19 cellular contexts compared by ENCODE assay signal in the genomic region with DNA sequence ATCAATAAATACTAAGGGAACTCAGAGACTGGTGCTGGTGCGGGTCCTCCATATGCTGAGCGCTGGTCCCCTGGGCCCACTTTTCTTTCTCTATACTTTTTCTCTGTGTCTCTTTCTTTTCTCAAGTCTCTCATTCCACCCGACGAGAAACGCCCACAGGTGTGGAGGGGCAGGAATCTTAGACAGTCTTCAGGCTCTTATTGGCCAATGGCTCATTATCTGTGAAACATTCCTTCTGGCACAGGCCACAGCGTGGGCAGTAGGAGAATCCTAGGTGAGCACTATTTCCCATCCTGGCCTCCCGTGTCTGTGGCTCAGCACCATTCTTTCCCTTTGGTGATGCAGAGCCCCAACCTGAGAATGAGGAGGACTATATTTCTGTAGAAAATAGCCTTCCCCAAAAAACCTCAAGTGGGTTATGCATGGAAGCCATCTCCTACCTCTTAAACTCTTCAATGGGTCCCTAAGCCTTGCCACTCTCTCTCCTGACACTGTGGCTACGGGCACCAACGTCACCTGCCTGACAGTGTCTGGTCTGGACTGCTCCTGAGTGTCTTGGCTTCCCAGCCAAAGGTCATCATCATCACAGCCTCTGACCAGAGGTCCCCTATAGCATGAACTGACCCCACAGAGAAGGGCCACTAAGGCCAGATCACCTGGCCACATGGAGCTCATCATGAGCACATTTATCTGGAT. TPM values are rescaled to one million over a fixed set of nuclear protein-coding genes. Genes with fewer than 3 reads are reported as not detected.
DNase-seq lines count a peak whose midpoint lies in the region; ATAC-seq, FAIRE-seq and TF ChIP-seq lines count a peak whose summit lies in the region.
"Had no signal": no experiment of that assay in that cellular context is flagged by ENCODE, and none has a peak within 500 bp of the region (broad histone marks: within the 10 kb centered on the region; RNA-seq: fewer than 3 reads in every experiment).

No MANE protein-coding gene starts in this region.

- no peak for DNase-seq in GM12892 (ENCODE audit: insufficient read length)
- peak; percentile 19 for DNase-seq in esophagus muscularis mucosa (ENCODE audit: extremely low spot score)
- no peak for DNase-seq in kidney
- DNase-seq in MM.1S: no peak
- no peak for DNase-seq in testis
- DNase-seq in activated CD4-positive, alpha-beta T cell treated with anti-CD3 and anti-CD28 coated beads, Interleukin-2, amount 50 U/mL, for 4 hours: no peak
- DNase-seq: activated CD4-positive, alpha-beta T cell treated with anti-CD3 and anti-CD28 coated beads, Interleukin-2, amount 50 U/mL, for 48 hours; activated effector memory CD4-positive, alpha-beta T cell treated with anti-CD3 and anti-CD28 coated beads, Interleukin-2, amount 50 U/mL, for 16 hours; DND-41; effector CD8-positive, alpha-beta T cell; NCI-H1694; NCI-H446 treated with DMSO at 0.1 percent for 48 hours; T-helper 17 cell had no signal

- H4K20me1 ChIP-seq in BLaER1 (no peaks in the 10 kb centered on the region), MM.1S (ENCODE audit: insufficient read depth, low read length) (no peaks in the 10 kb centered on the region)

- TF ChIP-seq CTCF in esophagus muscularis mucosa (IDR thresholded peaks at IDR 0.05): no peak
- no peak for TF ChIP-seq CTCF in kidney (IDR thresholded peaks at IDR 0.05; ENCODE audit: borderline replicate concordance, extremely low read depth, insufficient read depth)
- TF ChIP-seq CTCF in MM.1S (IDR thresholded peaks at IDR 0.05; ENCODE audit: low read length): no peak
- TF ChIP-seq CTCF in testis (IDR thresholded peaks at IDR 0.05): no peak

- no peaks in the 10 kb centered on the region for H3K79me2 ChIP-seq in MM.1S (ENCODE audit: low read length)

- peak; percentile 5 for ATAC-seq in HG03039 (IDR thresholded peaks at IDR 0.05; ENCODE audit: unreplicated experiment)
- ATAC-seq: T-helper 17 cell had no signal

- H3K27me3 ChIP-seq in BLaER1 (no peaks in the 10 kb centered on the region), esophagus muscularis mucosa (no peaks in the 10 kb centered on the region), MM.1S (replicated peaks; ENCODE audit: insufficient read depth, low read length) (no peaks in the 10 kb centered on the region), testis (no peaks in the 10 kb centered on the region)
- H3K27me3 ChIP-seq: breast epithelium, tibial nerve had no signal

- no peak overlapping the region for H2AFZ ChIP-seq in MM.1S (ENCODE audit: low read length)

- H3K9me3 ChIP-seq in BLaER1 (no peaks in the 10 kb centered on the region; the same call in 1 of the 2 replicates), esophagus muscularis mucosa (no peaks in the 10 kb centered on the region), kidney (ENCODE audit: control insufficient read depth in 1 of 2, low read length in 2 of 2) (no peaks in the 10 kb centered on the region), MM.1S (replicated peaks; ENCODE audit: insufficient read depth, low read length) (no peaks in the 10 kb centered on the region), testis (no peaks in the 10 kb centered on the region)
- H3K9me3 ChIP-seq: breast epithelium, prostate gland, tibial nerve had no signal

- intact Hi-C loops in esophagus muscularis mucosa (cut with DNase I): no loop called here
- intact Hi-C loops in kidney (cut with DNase I): no loop called here
- intact Hi-C loops in testis (cut with DNase I; ENCODE audit: low total_unique reads): no loop called here

- H3K27ac ChIP-seq in BLaER1: peak overlapping the region; percentile 80
- H3K27ac ChIP-seq in esophagus muscularis mucosa (replicated peaks in 1 of 4): no peak overlapping the region
- H3K27ac ChIP-seq in kidney (ENCODE audit: low read depth in 2 of 2, low read length in 2 of 2): no peak overlapping the region
- H3K27ac ChIP-seq in MM.1S (ENCODE audit: low read length): no peak overlapping the region
- no peak overlapping the region for H3K27ac ChIP-seq in testis
- H3K27ac ChIP-seq: breast epithelium, prostate gland, tibial nerve had no signal

- H3K4me2 ChIP-seq in BLaER1 (peak overlapping the region; percentile 95), MM.1S (ENCODE audit: low read depth, low read length) (no peak overlapping the region)

- H3K4me1 ChIP-seq in BLaER1: peaks cover 100% of the 10 kb centered on the region
- H3K4me1 ChIP-seq in esophagus muscularis mucosa: peaks cover 0 to 4% (median 0%) of the 10 kb centered on the region in 4 donors
- no peaks in the 10 kb centered on the region for H3K4me1 ChIP-seq in kidney (ENCODE audit: control insufficient read depth in 1 of 2, insufficient read depth in 1 of 2, low read depth in 1 of 2, low read length in 2 of 2)
- peaks cover 11% of the 10 kb centered on the region; the same call in 1 of the 2 replicates for H3K4me1 ChIP-seq in MM.1S (ENCODE audit: low read length)
- H3K4me1 ChIP-seq in testis: peaks cover 6% of the 10 kb centered on the region
- H3K4me1 ChIP-seq: breast epithelium, tibial nerve had no signal

- WGBS in esophagus muscularis mucosa: 87% methylated on average over 9 of the region's 9 CpGs
- 85 to 92% methylated on average over 9 of the region's 9 CpGs for WGBS in testis, 2 donors

- TF ChIP-seq POLR2A in GM12892 (IDR thresholded peaks at IDR 0.05; ENCODE audit: low read depth, low read length) (no peak), esophagus muscularis mucosa (IDR thresholded peaks at IDR 0.05; ENCODE audit: low read depth) (no peak), testis (IDR thresholded peaks at IDR 0.05) (no peak)

- peaks cover 5% of the 10 kb centered on the region; the same call in 1 of the 2 replicates for H3K36me3 ChIP-seq in BLaER1
- H3K36me3 ChIP-seq in esophagus muscularis mucosa: no peaks in the 10 kb centered on the region
- H3K36me3 ChIP-seq in kidney (ENCODE audit: control insufficient read depth in 1 of 2, insufficient read depth in 2 of 2, low read length in 2 of 2): no peaks in the 10 kb centered on the region
- H3K36me3 ChIP-seq in MM.1S (replicated peaks; ENCODE audit: insufficient read depth, low read length): no peaks in the 10 kb centered on the region
- H3K36me3 ChIP-seq in testis (ENCODE audit: low read depth, missing control alignments): no peaks in the 10 kb centered on the region
- H3K36me3 ChIP-seq: breast epithelium, prostate gland, tibial nerve had no signal

- FAIRE-seq in GM12892 (lab: Jason Lieb, UNC) (peak; percentile 78), kidney (lab: Jason Lieb, UNC) (no peak)
- FAIRE-seq: frontal cortex had no signal

- H3K9ac ChIP-seq in BLaER1: peak overlapping the region; percentile 63
- no peak overlapping the region for H3K9ac ChIP-seq in kidney (ENCODE audit: low read length in 2 of 2)
- H3K9ac ChIP-seq in MM.1S (ENCODE audit: low read length): no peak overlapping the region

- H3F3A ChIP-seq in MM.1S (ENCODE audit: insufficient read depth, low read length): no peaks in the 10 kb centered on the region

- TF ChIP-seq EP300 in esophagus muscularis mucosa (IDR thresholded peaks at IDR 0.05): no peak

- H3K4me3 ChIP-seq in BLaER1 (peak overlapping the region; percentile 22; the same call in 1 of the 2 replicates), esophagus muscularis mucosa (no peak overlapping the region), kidney (ENCODE audit: low read length in 2 of 2) (no peak overlapping the region), MM.1S (ENCODE audit: low read length) (no peak overlapping the region), testis (no peak overlapping the region)
- H3K4me3 ChIP-seq: breast epithelium, prostate gland, tibial nerve had no signal

- H3K9me2 ChIP-seq in MM.1S (replicated peaks; ENCODE audit: insufficient read depth, low read length): no peaks in the 10 kb centered on the region

RNA-seq across cellular contexts. Expression of a gene that starts 6.2 kb away (rescaled TPM):
- polyA plus RNA-seq in GM12892 (2012; ENCODE audit: missing spikeins): 244 TPM
- total RNA-seq in esophagus muscularis mucosa (1 to 10 TPM in 2 of 4 donors, under 1 TPM in 2; 0.57 to 5.0 (median 0.95) TPM), kidney (3.3 TPM), testis (under 1 TPM; 0.47 to 0.50 TPM)
- polyA plus RNA-seq in kidney (ENCODE audit: insufficient read depth, low read depth, low replicate concordance) (0.13 TPM), testis (ENCODE audit: insufficient read depth, low read depth, low replicate concordance) (0.75 TPM)
- total RNA-seq: frontal cortex had no signal

RNA-seq across cellular contexts. Expression of a gene that starts 58.5 kb away (rescaled TPM):
- 745 TPM for polyA plus RNA-seq in GM12892 (2012; ENCODE audit: missing spikeins)
- total RNA-seq in esophagus muscularis mucosa (10 to 100 TPM in 1 of 4 donors, 1 to 10 TPM in 3; 1.1 to 14.6 (median 2.6) TPM), kidney (20.5 TPM), testis (1 to 10 TPM in 1 of 2 donors, under 1 TPM in 1; 0.63 to 1.4 TPM)
- polyA plus RNA-seq in kidney (ENCODE audit: insufficient read depth, low read depth, low replicate concordance) (3.2 TPM), testis (ENCODE audit: insufficient read depth, low read depth, low replicate concordance) (6.1 TPM)
